ENCODE assay signal across 14 cellular contexts in the genomic region with DNA sequence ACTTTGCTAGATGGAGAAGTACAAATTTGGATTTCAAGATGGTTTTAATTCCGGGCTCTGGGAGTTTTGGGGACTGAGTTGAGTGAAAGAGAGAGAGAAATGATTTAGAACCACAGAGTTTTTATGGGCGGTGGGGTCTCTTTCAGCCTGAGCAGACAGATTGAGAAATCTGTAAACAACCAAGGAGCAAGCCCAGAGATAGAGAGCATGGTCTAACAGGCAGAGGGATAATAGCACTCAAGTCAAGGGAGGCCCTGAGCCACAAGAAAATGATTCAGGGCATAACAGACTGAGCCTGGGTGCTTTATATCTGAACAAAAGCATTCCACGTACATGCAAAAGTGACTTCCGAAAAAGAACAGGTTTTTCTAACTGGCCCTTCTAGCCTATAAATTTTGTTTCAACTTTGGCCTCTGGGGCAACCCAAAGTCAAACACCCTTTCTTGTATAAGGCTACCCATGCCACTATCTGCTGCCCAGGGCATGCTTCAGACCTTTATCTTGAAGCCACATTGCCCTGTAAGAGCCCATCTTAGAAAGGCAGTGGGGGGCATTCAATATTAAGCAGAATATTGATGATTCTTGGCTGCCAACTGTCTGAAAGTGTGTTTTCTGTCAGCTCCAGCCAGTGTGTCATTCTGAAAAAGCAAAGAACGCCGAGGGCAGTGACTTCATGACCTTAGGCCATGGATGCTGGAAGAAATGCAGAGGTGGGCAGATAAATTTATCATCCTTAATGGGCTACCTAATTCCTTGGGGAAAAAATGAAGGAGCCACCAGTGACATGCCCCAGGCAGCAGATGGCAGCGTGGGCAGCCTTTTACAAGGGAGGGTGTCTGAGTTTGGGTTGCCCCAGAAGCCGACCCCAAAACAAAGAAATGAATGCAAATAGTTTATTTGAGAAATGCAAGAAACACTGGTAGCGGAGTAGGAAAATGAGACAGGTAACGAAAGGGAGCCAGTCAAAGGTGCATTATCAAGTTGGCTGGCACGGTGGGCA.
DNase-seq lines count a peak whose midpoint lies in the region; ATAC-seq and TF ChIP-seq lines count a peak whose summit lies in the region.
"Had no signal": no experiment of that assay in that cellular context is flagged by ENCODE, and none has a peak within 500 bp of the region (broad histone marks: within the 10 kb centered on the region; RNA-seq: fewer than 3 reads in every experiment).

No MANE protein-coding gene starts in this region.

- H3K27ac ChIP-seq in left ventricle myocardium inferior (replicated peaks) (no peak overlapping the region), heart right ventricle (no peak overlapping the region), OCI-LY3 (ENCODE audit: low read length) (no peak overlapping the region), fibroblast of lung (ENCODE audit: insufficient read depth, low read length) (no peak overlapping the region), body of pancreas (no peak overlapping the region)
- H3K27ac ChIP-seq: suprapubic skin had no signal

- H2AFZ ChIP-seq in OCI-LY3 (ENCODE audit: low read depth, low read length) (no peak overlapping the region), fibroblast of lung (ENCODE audit: low read length) (no peak overlapping the region)

- H3K4me3 ChIP-seq in left ventricle myocardium inferior = no peak overlapping the region
- H3K4me3 ChIP-seq in heart right ventricle = no peak overlapping the region
- H3K4me3 ChIP-seq in OCI-LY3 (ENCODE audit: low read length) = no peak overlapping the region
- no peak overlapping the region for H3K4me3 ChIP-seq in fibroblast of lung (replicated peaks in 1 of 4; ENCODE audit: control extremely low read depth in 1 of 4, insufficient read depth in 1 of 4, low read depth in 3 of 4, low read length in 4 of 4)
- no peak overlapping the region for H3K4me3 ChIP-seq in body of pancreas
- H3K4me3 ChIP-seq: skin epidermis, suprapubic skin had no signal

- H3K9me3 Mint-ChIP-seq in stimulated activated naive B cell treated with anti-CD40 and anti-IgM and Interleukin-4, amounts not matched to agents 10 μg/mL and 1 μg/mL and 100 μg/mL, for 72 hours = peaks cover 3 to 5% of the 10 kb centered on the region in 2 donors
- peaks cover 33% of the 10 kb centered on the region for H3K9me3 Mint-ChIP-seq in mesothelial cell of epicardium

- H3K27me3 ChIP-seq in left ventricle myocardium inferior (ENCODE audit: low read depth) = no peaks in the 10 kb centered on the region
- H3K27me3 ChIP-seq in heart right ventricle = peaks cover 0 to 28% (median 0%) of the 10 kb centered on the region in 7 donors
- no peaks in the 10 kb centered on the region for H3K27me3 ChIP-seq in OCI-LY3 (ENCODE audit: low read depth, low read length)
- no peaks in the 10 kb centered on the region for H3K27me3 ChIP-seq in fibroblast of lung (ENCODE audit: control insufficient read depth, insufficient read depth, low read length)
- H3K27me3 ChIP-seq in body of pancreas = no peaks in the 10 kb centered on the region
- H3K27me3 ChIP-seq: suprapubic skin had no signal

- peaks cover 0 to 8% of the 10 kb centered on the region in 2 donors for H3K27me3 Mint-ChIP-seq in stimulated activated naive B cell treated with anti-CD40 and anti-IgM and Interleukin-4, amounts not matched to agents 10 μg/mL and 1 μg/mL and 100 μg/mL, for 72 hours
- H3K27me3 Mint-ChIP-seq in mesothelial cell of epicardium (ENCODE audit: low read depth) = no peaks in the 10 kb centered on the region
- H3K27me3 Mint-ChIP-seq: CD4-positive, alpha-beta memory T cell had no signal

- H4K20me1 ChIP-seq in OCI-LY3 (ENCODE audit: insufficient read depth, low read length) (no peaks in the 10 kb centered on the region), fibroblast of lung (ENCODE audit: control insufficient read depth, extremely low read depth, insufficient read depth, low read length) (no peaks in the 10 kb centered on the region)

- no peak for TF ChIP-seq POLR2A in body of pancreas (IDR thresholded peaks at IDR 0.05)

- no peaks in the 10 kb centered on the region for H3K36me3 ChIP-seq in left ventricle myocardium inferior
- no peaks in the 10 kb centered on the region for H3K36me3 ChIP-seq in heart right ventricle
- no peaks in the 10 kb centered on the region for H3K36me3 ChIP-seq in OCI-LY3 (replicated peaks; ENCODE audit: low read depth, low read length)
- no peaks in the 10 kb centered on the region for H3K36me3 ChIP-seq in fibroblast of lung (ENCODE audit: control insufficient read depth, insufficient read depth, low read length)
- no peaks in the 10 kb centered on the region for H3K36me3 ChIP-seq in body of pancreas (replicated peaks in 1 of 2; ENCODE audit: insufficient read depth in 1 of 2, low read depth in 2 of 2)
- H3K36me3 ChIP-seq: suprapubic skin had no signal

- peaks cover 32 to 66% of the 10 kb centered on the region in 2 donors for H3K4me1 Mint-ChIP-seq in stimulated activated naive B cell treated with anti-CD40 and anti-IgM and Interleukin-4, amounts not matched to agents 10 μg/mL and 1 μg/mL and 100 μg/mL, for 72 hours
- H3K4me1 Mint-ChIP-seq in mesothelial cell of epicardium = peaks cover 13% of the 10 kb centered on the region

- peak overlapping the region; percentile 68 for H3K27ac Mint-ChIP-seq in stimulated activated naive B cell treated with anti-CD40 and anti-IgM and Interleukin-4, amounts not matched to agents 10 μg/mL and 1 μg/mL and 100 μg/mL, for 72 hours
- no peak overlapping the region for H3K27ac Mint-ChIP-seq in mesothelial cell of epicardium

- H3K36me3 Mint-ChIP-seq in stimulated activated naive B cell treated with anti-CD40 and anti-IgM and Interleukin-4, amounts not matched to agents 10 μg/mL and 1 μg/mL and 100 μg/mL, for 72 hours = peaks cover 3 to 4% of the 10 kb centered on the region in 2 donors
- H3K36me3 Mint-ChIP-seq in mesothelial cell of epicardium = no peaks in the 10 kb centered on the region

- TF ChIP-seq CTCF in left ventricle myocardium inferior (IDR thresholded peaks at IDR 0.05; ENCODE audit: borderline replicate concordance) (peak; percentile 32), heart right ventricle (IDR thresholded peaks at IDR 0.05) (peak in 4 of 9 donors; percentile 21 to 31 (median 27)), OCI-LY3 (IDR thresholded peaks at IDR 0.05; ENCODE audit: low read depth, low read length) (peak; percentile 33), fibroblast of lung (conservative IDR thresholded peaks at IDR 0.05 in 1 of 2, IDR thresholded peaks at IDR 0.05 in 1 of 2; ENCODE audit: low read depth in 1 of 2, low read length in 2 of 2) (peak; percentile 11 to 27), mesothelial cell of epicardium (IDR thresholded peaks at IDR 0.05; ENCODE audit: unreplicated experiment) (no peak), body of pancreas (IDR thresholded peaks at IDR 0.05) (no peak)

- H3K9ac ChIP-seq in OCI-LY3 (ENCODE audit: low read length) (no peak overlapping the region), fibroblast of lung (ENCODE audit: insufficient read depth, low read length) (no peak overlapping the region)

- no peak overlapping the region for H3K4me3 Mint-ChIP-seq in stimulated activated naive B cell treated with anti-CD40 and anti-IgM and Interleukin-4, amounts not matched to agents 10 μg/mL and 1 μg/mL and 100 μg/mL, for 72 hours
- no peak overlapping the region for H3K4me3 Mint-ChIP-seq in mesothelial cell of epicardium
- H3K4me3 Mint-ChIP-seq: activated T-cell treated with anti-CD3 and anti-CD28 coated beads, Interleukin-2, amount 50 U/mL, for 24 hours had no signal

- ATAC-seq in heart right ventricle (no peak), body of pancreas (no peak)
- ATAC-seq in stimulated activated naive B cell treated with anti-CD40 and anti-IgM and Interleukin-4, amounts not matched to agents 10 μg/mL and 1 μg/mL and 100 μg/mL, for 72 hours (replicated peaks) = no peak

- no peak for DNase-seq in left ventricle myocardium inferior
- DNase-seq in heart right ventricle = no peak
- no peak for DNase-seq in fibroblast of lung (ENCODE audit: low read depth in 2 of 2)
- DNase-seq in stimulated activated naive B cell treated with anti-CD40 and anti-IgM and Interleukin-4, amounts not matched to agents 10 μg/mL and 1 μg/mL and 100 μg/mL, for 72 hours = no peak
- no peak for DNase-seq in mesothelial cell of epicardium (ENCODE audit: low spot score in 2 of 2, unreplicated experiment in 2 of 2)
- no peak for DNase-seq in NCI-H345 treated with DMSO at 0.1 percent for 48 hours (lab: John Stamatoyannopoulos, UW; ENCODE audit: unreplicated experiment)
- DNase-seq in body of pancreas = no peak
- DNase-seq: activated T-cell treated with anti-CD3 and anti-CD28 coated beads, Interleukin-2, amount 50 U/mL, for 24 hours; CD4-positive, alpha-beta memory T cell; KG1; NCI-H187 had no signal

- intact Hi-C loops in left ventricle myocardium inferior (cut with micrococcal nuclease) = no loop called here
- intact Hi-C loops in heart right ventricle (cut with DNase I) = loop anchor here in 1 of 10 donors (1.0 kb wide), 1 partner anchor 46 kb away; no protein-coding TSS in a partner anchor
- intact Hi-C loops in body of pancreas (cut with DNase I) = no loop called here

- 92% methylated on average over 11 of the region's 11 CpGs for WGBS in heart right ventricle, 2 donors
- WGBS in body of pancreas, 2 donors = 67 to 82% methylated on average over 7 to 10 of the region's 11 CpGs

- H3K4me1 ChIP-seq in left ventricle myocardium inferior (peaks cover 10% of the 10 kb centered on the region), heart right ventricle (peaks cover 0 to 12% (median 0%) of the 10 kb centered on the region in 9 donors), OCI-LY3 (ENCODE audit: low read length) (peaks cover 35% of the 10 kb centered on the region), fibroblast of lung (ENCODE audit: control insufficient read depth, extremely low read depth, insufficient read depth, low read length) (no peaks in the 10 kb centered on the region), body of pancreas (no peaks in the 10 kb centered on the region)
- H3K4me1 ChIP-seq: suprapubic skin had no signal

- H3K4me2 ChIP-seq in OCI-LY3 (ENCODE audit: low read length) (no peak overlapping the region), fibroblast of lung (ENCODE audit: extremely low read depth, insufficient read depth, low read length) (no peak overlapping the region)

- H3K79me2 ChIP-seq in OCI-LY3 (ENCODE audit: low read length) = no peaks in the 10 kb centered on the region
- H3K79me2 ChIP-seq in fibroblast of lung (ENCODE audit: control insufficient read depth, insufficient read depth, low read length) = no peaks in the 10 kb centered on the region

- no peaks in the 10 kb centered on the region for H3K9me3 ChIP-seq in left ventricle myocardium inferior (replicated peaks)
- peaks cover 0 to 9% (median 0%) of the 10 kb centered on the region in 11 donors for H3K9me3 ChIP-seq in heart right ventricle
- H3K9me3 ChIP-seq in OCI-LY3 (ENCODE audit: insufficient read depth, low read length) = no peaks in the 10 kb centered on the region
- H3K9me3 ChIP-seq in fibroblast of lung (ENCODE audit: control insufficient read depth, insufficient read depth, low read depth, low read length) = no peaks in the 10 kb centered on the region
- no peaks in the 10 kb centered on the region for H3K9me3 ChIP-seq in body of pancreas
- H3K9me3 ChIP-seq: suprapubic skin had no signal

Comparison
In these comparisons a context has a peak if more than half of its experiments do, and no peak if none do; other contexts are left out.
1. CTCF ChIP-seq: peak in left ventricle myocardium inferior (single experiment), OCI-LY3 (single experiment) and fibroblast of lung (2 of 2); none in mesothelial cell of epicardium (single experiment) and body of pancreas (0 of 7).